In the genomic region with DNA sequence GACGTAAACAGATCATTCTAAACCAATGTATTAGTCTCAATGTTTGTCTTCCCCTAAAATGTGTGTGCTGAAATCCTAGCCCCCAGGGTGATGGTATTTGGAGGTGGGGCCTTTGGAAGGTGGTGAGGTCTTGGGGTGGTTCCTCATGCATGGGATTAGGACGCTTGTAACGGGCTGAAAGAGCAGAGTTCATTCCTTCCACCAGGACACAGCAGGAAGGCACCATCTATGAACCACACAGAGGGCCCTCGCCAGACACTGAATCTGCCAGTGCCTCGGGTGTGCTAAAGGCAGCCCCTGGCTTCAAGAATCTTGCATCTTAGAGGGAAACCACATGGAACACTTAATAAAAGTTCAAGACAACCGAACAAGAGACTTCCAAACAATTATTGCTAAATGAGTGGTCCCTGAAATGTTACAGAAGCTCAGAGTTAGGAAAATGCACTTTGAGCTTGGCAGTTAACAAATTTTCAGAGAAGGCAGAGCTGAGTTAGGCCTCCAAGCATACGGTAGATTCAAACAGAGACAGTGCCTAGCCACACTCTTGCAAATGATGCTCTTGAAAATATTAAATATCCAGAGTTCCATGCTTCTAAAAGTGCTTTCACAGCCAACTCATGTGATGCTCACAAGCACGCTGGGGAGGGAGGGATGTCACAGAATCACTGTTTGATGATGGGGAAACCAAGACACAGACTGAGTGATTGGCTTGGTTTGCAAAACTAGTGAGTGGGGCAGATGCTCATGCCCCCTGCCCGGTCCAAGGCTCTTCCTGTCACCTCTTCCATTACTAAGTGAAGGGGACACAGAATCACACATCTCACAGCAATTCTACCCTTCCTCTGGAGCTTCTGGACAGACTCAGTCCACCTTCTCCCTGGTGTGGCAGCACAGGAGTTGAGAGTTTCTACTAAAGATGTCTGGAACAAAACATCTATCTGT, we compare ENCODE assay signal across 1 cellular context.
TF ChIP-seq lines count a peak whose summit lies in the region.

No MANE protein-coding gene starts in this region.

TF ChIP-seq in HepG2, 621 proteins besides CTCF, POLR2A, EP300 and RAD21 (continued from another document):
- TF ChIP-seq, protein P1, sequence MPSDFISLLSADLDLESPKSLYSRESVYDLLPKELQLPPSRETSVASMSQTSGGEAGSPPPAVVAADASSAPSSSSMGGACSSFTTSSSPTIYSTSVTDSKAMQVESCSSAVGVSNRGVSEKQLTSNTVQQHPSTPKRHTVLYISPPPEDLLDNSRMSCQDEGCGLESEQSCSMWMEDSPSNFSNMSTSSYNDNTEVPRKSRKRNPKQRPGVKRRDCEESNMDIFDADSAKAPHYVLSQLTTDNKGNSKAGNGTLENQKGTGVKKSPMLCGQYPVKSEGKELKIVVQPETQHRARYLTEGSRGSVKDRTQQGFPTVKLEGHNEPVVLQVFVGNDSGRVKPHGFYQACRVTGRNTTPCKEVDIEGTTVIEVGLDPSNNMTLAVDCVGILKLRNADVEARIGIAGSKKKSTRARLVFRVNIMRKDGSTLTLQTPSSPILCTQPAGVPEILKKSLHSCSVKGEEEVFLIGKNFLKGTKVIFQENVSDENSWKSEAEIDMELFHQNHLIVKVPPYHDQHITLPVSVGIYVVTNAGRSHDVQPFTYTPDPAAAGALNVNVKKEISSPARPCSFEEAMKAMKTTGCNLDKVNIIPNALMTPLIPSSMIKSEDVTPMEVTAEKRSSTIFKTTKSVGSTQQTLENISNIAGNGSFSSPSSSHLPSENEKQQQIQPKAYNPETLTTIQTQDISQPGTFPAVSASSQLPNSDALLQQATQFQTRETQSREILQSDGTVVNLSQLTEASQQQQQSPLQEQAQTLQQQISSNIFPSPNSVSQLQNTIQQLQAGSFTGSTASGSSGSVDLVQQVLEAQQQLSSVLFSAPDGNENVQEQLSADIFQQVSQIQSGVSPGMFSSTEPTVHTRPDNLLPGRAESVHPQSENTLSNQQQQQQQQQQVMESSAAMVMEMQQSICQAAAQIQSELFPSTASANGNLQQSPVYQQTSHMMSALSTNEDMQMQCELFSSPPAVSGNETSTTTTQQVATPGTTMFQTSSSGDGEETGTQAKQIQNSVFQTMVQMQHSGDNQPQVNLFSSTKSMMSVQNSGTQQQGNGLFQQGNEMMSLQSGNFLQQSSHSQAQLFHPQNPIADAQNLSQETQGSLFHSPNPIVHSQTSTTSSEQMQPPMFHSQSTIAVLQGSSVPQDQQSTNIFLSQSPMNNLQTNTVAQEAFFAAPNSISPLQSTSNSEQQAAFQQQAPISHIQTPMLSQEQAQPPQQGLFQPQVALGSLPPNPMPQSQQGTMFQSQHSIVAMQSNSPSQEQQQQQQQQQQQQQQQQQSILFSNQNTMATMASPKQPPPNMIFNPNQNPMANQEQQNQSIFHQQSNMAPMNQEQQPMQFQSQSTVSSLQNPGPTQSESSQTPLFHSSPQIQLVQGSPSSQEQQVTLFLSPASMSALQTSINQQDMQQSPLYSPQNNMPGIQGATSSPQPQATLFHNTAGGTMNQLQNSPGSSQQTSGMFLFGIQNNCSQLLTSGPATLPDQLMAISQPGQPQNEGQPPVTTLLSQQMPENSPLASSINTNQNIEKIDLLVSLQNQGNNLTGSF (CRISPR knock-in tag; IDR thresholded peaks at IDR 0.05): no peak
- TF ChIP-seq TAF15 (IDR thresholded peaks at IDR 0.05; ENCODE audit: low read depth, low read length, poor library complexity, severe bottlenecking) (no peak), ZNF883 (CRISPR knock-in tag; IDR thresholded peaks at IDR 0.05; ENCODE audit: not compliant biosample characterization) (no peak), IRX3 (CRISPR knock-in tag; IDR thresholded peaks at IDR 0.05; ENCODE audit: borderline replicate concordance, low read depth) (no peak), SIX1 (CRISPR knock-in tag; IDR thresholded peaks at IDR 0.05; ENCODE audit: borderline replicate concordance) (no peak), ZNF761 (CRISPR knock-in tag; conservative IDR thresholded peaks at IDR 0.05) (no peak)
- TF ChIP-seq, protein P2, sequence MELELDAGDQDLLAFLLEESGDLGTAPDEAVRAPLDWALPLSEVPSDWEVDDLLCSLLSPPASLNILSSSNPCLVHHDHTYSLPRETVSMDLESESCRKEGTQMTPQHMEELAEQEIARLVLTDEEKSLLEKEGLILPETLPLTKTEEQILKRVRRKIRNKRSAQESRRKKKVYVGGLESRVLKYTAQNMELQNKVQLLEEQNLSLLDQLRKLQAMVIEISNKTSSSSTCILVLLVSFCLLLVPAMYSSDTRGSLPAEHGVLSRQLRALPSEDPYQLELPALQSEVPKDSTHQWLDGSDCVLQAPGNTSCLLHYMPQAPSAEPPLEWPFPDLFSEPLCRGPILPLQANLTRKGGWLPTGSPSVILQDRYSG (CRISPR knock-in tag; IDR thresholded peaks at IDR 0.05): no peak
- TF ChIP-seq, protein P3, sequence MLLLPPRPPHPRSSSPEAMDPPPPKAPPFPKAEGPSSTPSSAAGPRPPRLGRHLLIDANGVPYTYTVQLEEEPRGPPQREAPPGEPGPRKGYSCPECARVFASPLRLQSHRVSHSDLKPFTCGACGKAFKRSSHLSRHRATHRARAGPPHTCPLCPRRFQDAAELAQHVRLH (CRISPR knock-in tag; IDR thresholded peaks at IDR 0.05; ENCODE audit: borderline replicate concordance, low read depth): no peak
- TF ChIP-seq, protein P4, sequence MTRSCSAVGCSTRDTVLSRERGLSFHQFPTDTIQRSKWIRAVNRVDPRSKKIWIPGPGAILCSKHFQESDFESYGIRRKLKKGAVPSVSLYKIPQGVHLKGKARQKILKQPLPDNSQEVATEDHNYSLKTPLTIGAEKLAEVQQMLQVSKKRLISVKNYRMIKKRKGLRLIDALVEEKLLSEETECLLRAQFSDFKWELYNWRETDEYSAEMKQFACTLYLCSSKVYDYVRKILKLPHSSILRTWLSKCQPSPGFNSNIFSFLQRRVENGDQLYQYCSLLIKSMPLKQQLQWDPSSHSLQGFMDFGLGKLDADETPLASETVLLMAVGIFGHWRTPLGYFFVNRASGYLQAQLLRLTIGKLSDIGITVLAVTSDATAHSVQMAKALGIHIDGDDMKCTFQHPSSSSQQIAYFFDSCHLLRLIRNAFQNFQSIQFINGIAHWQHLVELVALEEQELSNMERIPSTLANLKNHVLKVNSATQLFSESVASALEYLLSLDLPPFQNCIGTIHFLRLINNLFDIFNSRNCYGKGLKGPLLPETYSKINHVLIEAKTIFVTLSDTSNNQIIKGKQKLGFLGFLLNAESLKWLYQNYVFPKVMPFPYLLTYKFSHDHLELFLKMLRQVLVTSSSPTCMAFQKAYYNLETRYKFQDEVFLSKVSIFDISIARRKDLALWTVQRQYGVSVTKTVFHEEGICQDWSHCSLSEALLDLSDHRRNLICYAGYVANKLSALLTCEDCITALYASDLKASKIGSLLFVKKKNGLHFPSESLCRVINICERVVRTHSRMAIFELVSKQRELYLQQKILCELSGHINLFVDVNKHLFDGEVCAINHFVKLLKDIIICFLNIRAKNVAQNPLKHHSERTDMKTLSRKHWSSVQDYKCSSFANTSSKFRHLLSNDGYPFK (CRISPR knock-in tag; IDR thresholded peaks at IDR 0.05; ENCODE audit: borderline replicate concordance): no peak
- TF ChIP-seq, protein P5, sequence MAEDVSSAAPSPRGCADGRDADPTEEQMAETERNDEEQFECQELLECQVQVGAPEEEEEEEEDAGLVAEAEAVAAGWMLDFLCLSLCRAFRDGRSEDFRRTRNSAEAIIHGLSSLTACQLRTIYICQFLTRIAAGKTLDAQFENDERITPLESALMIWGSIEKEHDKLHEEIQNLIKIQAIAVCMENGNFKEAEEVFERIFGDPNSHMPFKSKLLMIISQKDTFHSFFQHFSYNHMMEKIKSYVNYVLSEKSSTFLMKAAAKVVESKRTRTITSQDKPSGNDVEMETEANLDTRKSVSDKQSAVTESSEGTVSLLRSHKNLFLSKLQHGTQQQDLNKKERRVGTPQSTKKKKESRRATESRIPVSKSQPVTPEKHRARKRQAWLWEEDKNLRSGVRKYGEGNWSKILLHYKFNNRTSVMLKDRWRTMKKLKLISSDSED (CRISPR knock-in tag; IDR thresholded peaks at IDR 0.05): no peak
